In genomic region chr13:35378939-35379338, GRCh38 we compare ENCODE assay signal across 17 cellular contexts.
DNase-seq lines count a peak whose midpoint lies in the region; ATAC-seq and TF ChIP-seq lines count a peak whose summit lies in the region.
"Had no signal": no experiment of that assay in that cellular context is flagged by ENCODE, and none has a peak within 500 bp of the region (broad histone marks: within the 10 kb centered on the region; RNA-seq: fewer than 3 reads in every experiment).

No MANE protein-coding gene starts in this region.

- no peaks in the 10 kb centered on the region for H3K4me1 Mint-ChIP-seq in Caco-2 (ENCODE audit: low read depth, unreplicated experiment)
- H3K4me1 Mint-ChIP-seq in HFFc6 (ENCODE audit: low read depth) = peaks cover 10% of the 10 kb centered on the region

- H3K27me3 Mint-ChIP-seq in Caco-2 (ENCODE audit: insufficient read depth, unreplicated experiment) = no peaks in the 10 kb centered on the region
- H3K27me3 Mint-ChIP-seq in HFFc6 (ENCODE audit: insufficient read depth) = no peaks in the 10 kb centered on the region

- no peak for TF ChIP-seq POLR2A in sigmoid colon (IDR thresholded peaks at IDR 0.05)

- POLR2A ChIA-PET in Caco-2 (lab: Charles Lee) = no interaction called here

- intact Hi-C loops in Caco-2 (cut with micrococcal nuclease; ENCODE audit: unreplicated experiment) = no loop called here
- intact Hi-C loops in sigmoid colon (cut with DNase I) = no loop called here

- no peaks in the 10 kb centered on the region for H3K9me3 Mint-ChIP-seq in Caco-2 (ENCODE audit: unreplicated experiment)
- H3K9me3 Mint-ChIP-seq in HFFc6 = no peaks in the 10 kb centered on the region

- BruUV-seq in Caco-2 (replicated peaks; lab: Mats Ljungman, UMichigan) = no TSS peak

- H3K36me3 ChIP-seq in Caco-2 (ENCODE audit: control insufficient read depth, insufficient read depth, low read length) (no peaks in the 10 kb centered on the region), sigmoid colon (no peaks in the 10 kb centered on the region)
- H3K36me3 ChIP-seq: HAP-1, SJSA1 had no signal

- no peaks in the 10 kb centered on the region for H3K27me3 ChIP-seq in Caco-2 (replicated peaks; ENCODE audit: control insufficient read depth, insufficient read depth, low read length)
- no peaks in the 10 kb centered on the region for H3K27me3 ChIP-seq in sigmoid colon
- H3K27me3 ChIP-seq: SJSA1 had no signal

- H3K4me1 ChIP-seq in Caco-2 (no peaks in the 10 kb centered on the region), sigmoid colon (peaks cover 0 to 13% (median 3%) of the 10 kb centered on the region in 4 donors)
- H3K4me1 ChIP-seq: HAP-1, SJSA1 had no signal

- in situ Hi-C loops in astrocyte of the spinal cord (cut with HindIII; ENCODE audit: low sequenced_read_pairs) = no loop called here

- TF ChIP-seq EP300 in sigmoid colon (IDR thresholded peaks at IDR 0.05) = no peak

- TF ChIP-seq CTCF in Caco-2 (IDR thresholded peaks at IDR 0.05; ENCODE audit: insufficient read depth in 1 of 2, low read depth in 1 of 2, low read length in 1 of 2, severe bottlenecking in 1 of 2, unreplicated experiment in 1 of 2) = no peak
- no peak for TF ChIP-seq CTCF in HFFc6 (IDR thresholded peaks at IDR 0.05)
- TF ChIP-seq CTCF in astrocyte of the spinal cord (IDR thresholded peaks at IDR 0.05; ENCODE audit: low read depth, low read length) = no peak
- no peak for TF ChIP-seq CTCF in sigmoid colon (IDR thresholded peaks at IDR 0.05)

- H3K4me3 ChIP-seq in Caco-2 (ENCODE audit: low read depth, low read length) (no peak overlapping the region), astrocyte of the spinal cord (ENCODE audit: low read depth, low read length) (no peak overlapping the region), sigmoid colon (no peak overlapping the region)
- H3K4me3 ChIP-seq: HAP-1, SJSA1 had no signal

- no peaks in the 10 kb centered on the region for H3K36me3 Mint-ChIP-seq in Caco-2 (ENCODE audit: insufficient read depth, unreplicated experiment)
- no peaks in the 10 kb centered on the region for H3K36me3 Mint-ChIP-seq in HFFc6 (ENCODE audit: low read depth)

- H3K9me3 ChIP-seq in Caco-2 (peaks cover 3% of the 10 kb centered on the region; the same call in 1 of the 2 replicates), sigmoid colon (no peaks in the 10 kb centered on the region)
- H3K9me3 ChIP-seq: HAP-1, SJSA1 had no signal

- H3K4me3 Mint-ChIP-seq in Caco-2 (ENCODE audit: unreplicated experiment) = no peak overlapping the region
- H3K4me3 Mint-ChIP-seq in HFFc6 = no peak overlapping the region

- no peak for ATAC-seq in GM21723 (IDR thresholded peaks at IDR 0.05; ENCODE audit: unreplicated experiment)

- H3K27ac Mint-ChIP-seq in Caco-2 (ENCODE audit: unreplicated experiment) (peak overlapping the region; percentile 37), HFFc6 (0 out of 2 replicates have a peak overlapping the region, but pooled peaks have one; percentile 5)

- H3K27ac ChIP-seq in sigmoid colon = no peak overlapping the region
- H3K27ac ChIP-seq: SJSA1 had no signal

- CTCF ChIA-PET in Caco-2 (lab: Charles Lee) = no interaction called here

- DNase-seq in Caco-2 (no peak), HFFc6 (no peak), astrocyte of the spinal cord (ENCODE audit: low read depth, low spot score) (peak; percentile 16), fibroblast of peridontal ligament (ENCODE audit: extremely low read depth) (peak; percentile 30), retina (no peak), sigmoid colon (no peak)
- DNase-seq in activated effector memory CD4-positive, alpha-beta T cell treated with anti-CD3 and anti-CD28 coated beads, Interleukin-2, amount 50 U/mL, for 16 hours = no peak
- DNase-seq: C1 segment of cervical spinal cord, KBM-7, NCI-H1092, NCI-H146, NCI-H2081 treated with DMSO at 0.1 percent for 48 hours, NCI-H226, NCI-H526 had no signal

Comparison
In these comparisons a context has a peak if more than half of its experiments do, and no peak if none do; other contexts are left out.
1. DNase-seq: peak in astrocyte of the spinal cord (single experiment) and fibroblast of peridontal ligament (single experiment); none in Caco-2 (0 of 2), HFFc6 (single experiment), retina (single experiment), sigmoid colon (single experiment) and activated effector memory CD4-positive, alpha-beta T cell treated with anti-CD3 and anti-CD28 coated beads, Interleukin-2, amount 50 U/mL, for 16 hours (single experiment).